ENCODE assay signal across 29 cellular contexts in the genomic region with DNA sequence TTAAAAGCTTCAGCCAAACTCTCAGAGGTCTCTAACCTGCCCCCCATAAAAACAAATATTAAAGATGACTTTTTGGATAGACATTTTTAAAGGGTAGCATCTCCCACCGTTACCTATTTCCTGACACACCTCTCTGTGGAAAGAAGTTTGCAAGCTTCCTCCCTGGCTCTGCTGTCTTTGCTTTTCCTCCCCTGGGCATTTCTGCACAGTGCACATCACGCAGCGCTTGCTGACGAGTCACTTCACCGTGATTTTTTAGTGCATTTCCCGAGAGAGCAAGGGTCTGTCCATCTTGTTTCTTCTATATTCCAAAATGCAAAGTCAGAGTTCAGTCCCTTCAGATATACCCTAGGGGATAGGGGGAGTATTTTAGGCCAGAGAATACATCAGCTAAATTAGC. TPM values are rescaled to one million over a fixed set of nuclear protein-coding genes. Genes with fewer than 3 reads are reported as not detected.
DNase-seq lines count a peak whose midpoint lies in the region; ATAC-seq and TF ChIP-seq lines count a peak whose summit lies in the region.
"Had no signal": no experiment of that assay in that cellular context is flagged by ENCODE, and none has a peak within 500 bp of the region (broad histone marks: within the 10 kb centered on the region; RNA-seq: fewer than 3 reads in every experiment).

No MANE protein-coding gene starts in this region.

- H3K9me3 Mint-ChIP-seq in stimulated activated naive CD8-positive, alpha-beta T cell treated with anti-CD3 and anti-CD28 coated beads, Interleukin-15, amount 100 ng/mL, for 72 hours: no peaks in the 10 kb centered on the region
- H3K9me3 Mint-ChIP-seq: activated naive CD8-positive, alpha-beta T cell treated with anti-CD3 and anti-CD28 coated beads, Interleukin-2, amount 10 ng/mL, durations not matched to agents 7 days and 5 days had no signal

- no peaks in the 10 kb centered on the region for H3K27me3 ChIP-seq in right atrium auricular region
- H3K27me3 ChIP-seq: BE2C, hepatocyte, tibial nerve had no signal

- no peaks in the 10 kb centered on the region for H3K4me1 ChIP-seq in right atrium auricular region
- H3K4me1 ChIP-seq: A549, BE2C, Caco-2, psoas muscle had no signal

- H3K4me3 ChIP-seq in right atrium auricular region: no peak overlapping the region
- H3K4me3 ChIP-seq in coronary artery: peak overlapping the region; percentile 57
- H3K4me3 ChIP-seq: A549, hepatocyte, psoas muscle, tibial nerve had no signal

- peaks cover 21% of the 10 kb centered on the region for H3K4me1 Mint-ChIP-seq in stimulated activated naive CD8-positive, alpha-beta T cell treated with anti-CD3 and anti-CD28 coated beads, Interleukin-15, amount 100 ng/mL, for 72 hours

- DNase-seq in right atrium auricular region (ENCODE audit: low spot score) (peak; percentile 36), Right ventricle myocardium inferior (ENCODE audit: missing footprints) (no peak), coronary artery (ENCODE audit: low spot score) (no peak), islet precursor cell (peak; percentile 53), NCI-H69 (lab: John Stamatoyannopoulos, UW) (no peak), NCI-H1930 (lab: John Stamatoyannopoulos, UW) (no peak)
- DNase-seq in stimulated activated naive CD8-positive, alpha-beta T cell treated with anti-CD3 and anti-CD28 coated beads, Interleukin-15, amount 100 ng/mL, for 72 hours: no peak
- DNase-seq: activated naive CD8-positive, alpha-beta T cell treated with anti-CD3 and anti-CD28 coated beads, Interleukin-2, amount 10 ng/mL, durations not matched to agents 7 days and 5 days; activated T-cell treated with anti-CD3 and anti-CD28 coated beads for 4 hours; BE2C; Caco-2; cerebellar nuclear complex; DMS79; GDM1; H7; mesendoderm; NCI-H1105 treated with DMSO at 0.1 percent for 48 hours; NCI-H2029 treated with DMSO at 0.1 percent for 48 hours; NCI-H774; psoas muscle; RPMI8226; stimulated activated naive CD8-positive, alpha-beta T cell treated with anti-CD3 and anti-CD28 coated beads, Interleukin-15, Interleukin-2, amounts not matched to agents 100 U/mL and 50 U/mL, for 24 hours; T-helper 1 cell had no signal

- H3K36me3 ChIP-seq in right atrium auricular region: no peaks in the 10 kb centered on the region
- H3K36me3 ChIP-seq: BE2C, tibial nerve had no signal

- ATAC-seq in Right ventricle myocardium inferior (no peak), HG02981 (IDR thresholded peaks at IDR 0.05; ENCODE audit: unreplicated experiment) (no peak)
- ATAC-seq in stimulated activated naive CD8-positive, alpha-beta T cell treated with anti-CD3 and anti-CD28 coated beads, Interleukin-15, amount 100 ng/mL, for 72 hours: no peak
- ATAC-seq: A549; left lobe of liver; psoas muscle; stimulated activated naive CD8-positive, alpha-beta T cell treated with anti-CD3 and anti-CD28 coated beads, Interleukin-15, Interleukin-2, amounts not matched to agents 100 U/mL and 50 U/mL, for 24 hours had no signal

- H3K4me3 Mint-ChIP-seq in stimulated activated naive CD8-positive, alpha-beta T cell treated with anti-CD3 and anti-CD28 coated beads, Interleukin-15, amount 100 ng/mL, for 72 hours: no peak overlapping the region
- H3K4me3 Mint-ChIP-seq: activated naive CD8-positive, alpha-beta T cell treated with anti-CD3 and anti-CD28 coated beads, Interleukin-2, amount 10 ng/mL, durations not matched to agents 7 days and 5 days had no signal

- TF ChIP-seq CTCF in right atrium auricular region (IDR thresholded peaks at IDR 0.05) (no peak), coronary artery (IDR thresholded peaks at IDR 0.05) (no peak)

- no peak overlapping the region for H3K27ac Mint-ChIP-seq in stimulated activated naive CD8-positive, alpha-beta T cell treated with anti-CD3 and anti-CD28 coated beads, Interleukin-15, amount 100 ng/mL, for 72 hours
- H3K27ac Mint-ChIP-seq: activated naive CD8-positive, alpha-beta T cell treated with anti-CD3 and anti-CD28 coated beads, Interleukin-2, amount 10 ng/mL, durations not matched to agents 7 days and 5 days had no signal

- intact Hi-C loops in Right ventricle myocardium inferior (cut with DNase I): no loop called here

- no peaks in the 10 kb centered on the region for H3K9me3 ChIP-seq in right atrium auricular region
- H3K9me3 ChIP-seq: A549, BE2C, Caco-2, psoas muscle, tibial nerve had no signal

- H3K27ac ChIP-seq in right atrium auricular region (no peak overlapping the region), coronary artery (no peak overlapping the region)
- H3K27ac ChIP-seq: A549, epithelial cell of prostate, hepatocyte, psoas muscle, tibial nerve had no signal

- H3K27me3 Mint-ChIP-seq in stimulated activated naive CD8-positive, alpha-beta T cell treated with anti-CD3 and anti-CD28 coated beads, Interleukin-15, amount 100 ng/mL, for 72 hours: no peaks in the 10 kb centered on the region
- H3K27me3 Mint-ChIP-seq: activated naive CD8-positive, alpha-beta T cell treated with anti-CD3 and anti-CD28 coated beads, Interleukin-2, amount 10 ng/mL, durations not matched to agents 7 days and 5 days had no signal

RNA-seq across cellular contexts. Expression of a gene that starts 22.1 kb away (rescaled TPM):
- 10 to 100 TPM in 1 of 2 donors, 1 to 10 TPM in 1; 6.2 to 89.5 TPM for total RNA-seq in right atrium auricular region
- total RNA-seq in Right ventricle myocardium inferior: 205 TPM

Comparison
In these comparisons a context has a peak if more than half of its experiments do, and no peak if none do; other contexts are left out.
1. DNase-seq: peak in right atrium auricular region (single experiment) and islet precursor cell (single experiment); none in Right ventricle myocardium inferior (single experiment), coronary artery (single experiment), NCI-H69 (single experiment), stimulated activated naive CD8-positive, alpha-beta T cell treated with anti-CD3 and anti-CD28 coated beads, Interleukin-15, amount 100 ng/mL, for 72 hours (0 of 2) and NCI-H1930 (0 of 2).